Comparison of ENCODE assay signal across 23 cellular contexts in genomic region chrX:149497054-149497453, GRCh38. TPM values are rescaled to one million over a fixed set of nuclear protein-coding genes. Genes with fewer than 3 reads are reported as not detected.
A peak's percentile ranks its signal among the peaks of the same experiment; 100 is the strongest.
DNase-seq lines count a peak whose midpoint lies in the region; ATAC-seq, FAIRE-seq and TF ChIP-seq lines count a peak whose summit lies in the region.
"Had no signal": no experiment of that assay in that cellular context is flagged by ENCODE, and none has a peak within 500 bp of the region (broad histone marks: within the 10 kb centered on the region; RNA-seq: fewer than 3 reads in every experiment).

No MANE protein-coding gene starts in this region.

- no peak overlapping the region for H2BK15ac ChIP-seq in mesenchymal stem cell (ENCODE audit: low read depth, poor library complexity, severe bottlenecking)

- BruUV-seq in HepG2 (replicated peaks; lab: Mats Ljungman, UMichigan) = no TSS peak

- ATAC-seq in right lobe of liver = peak in 3 of 4 donors; percentile 26 to 74 (median 44)
- no peak for ATAC-seq in HepG2
- ATAC-seq in HG03280 (IDR thresholded peaks at IDR 0.05; ENCODE audit: unreplicated experiment) = no peak
- ATAC-seq: HCT116, Panc1, Right ventricle myocardium inferior had no signal

- TF ChIP-seq EP300 in HepG2 (IDR thresholded peaks at IDR 0.05; ENCODE audit: low read depth in 2 of 2, low read length in 2 of 2) (no peak), HepG2 (CRISPR knock-in tag; IDR thresholded peaks at IDR 0.05; ENCODE audit: borderline replicate concordance) (no peak)

- H3K9me3 ChIP-seq in right lobe of liver = no peaks in the 10 kb centered on the region
- H3K9me3 ChIP-seq in HepG2 (ENCODE audit: low read length) = no peaks in the 10 kb centered on the region
- H3K9me3 ChIP-seq in mesenchymal stem cell (ENCODE audit: control insufficient read depth, low read length) = no peaks in the 10 kb centered on the region

- H3K36me3 ChIP-seq in right lobe of liver (peaks cover 0 to 18% (median 0%) of the 10 kb centered on the region in 4 donors), HepG2 (replicated peaks in 1 of 2; ENCODE audit: control insufficient read depth in 1 of 2, insufficient read depth in 2 of 2, low read length in 2 of 2) (peaks cover 0 to 2% of the 10 kb centered on the region in 2 experiments; a peak in 1 of 5 replicates), mesenchymal stem cell (ENCODE audit: control insufficient read depth in 1 of 2, insufficient read depth in 2 of 2, low read depth in 1 of 2, low read length in 2 of 2) (peaks cover 52 to 95% of the 10 kb centered on the region in 2 experiments)

- no peak overlapping the region for H2AFZ ChIP-seq in HepG2 (ENCODE audit: low read length)
- H2AFZ ChIP-seq in mesenchymal stem cell (ENCODE audit: low read depth, low read length) = no peak overlapping the region

- H3K4me2 ChIP-seq in HepG2 (ENCODE audit: low read depth, low read length) = no peak overlapping the region
- no peak overlapping the region for H3K4me2 ChIP-seq in mesenchymal stem cell (ENCODE audit: low read length, poor library complexity, severe bottlenecking)
- H3K4me2 ChIP-seq: KMS-11 had no signal

- POLR2A ChIA-PET in HepG2 (lab: Yijun Ruan, JAX) = no interaction called here

- no peaks in the 10 kb centered on the region for H4K20me1 ChIP-seq in HepG2 (ENCODE audit: insufficient read depth, low read length)

- no peak overlapping the region for H2BK12ac ChIP-seq in mesenchymal stem cell (ENCODE audit: low read length in 2 of 2)

- no peak overlapping the region for H3K18ac ChIP-seq in mesenchymal stem cell (ENCODE audit: low read depth in 1 of 2, low read length in 2 of 2)

- in situ Hi-C loops in HepG2 (cut with HindIII; ENCODE audit: extremely low pct_ligation_motif_present, low pct_unique_long_range_greater_than_20kb) = no loop called here

- FAIRE-seq in HepG2 (lab: Jason Lieb, UNC) (no peak), RCC 7860 (lab: Jason Lieb, UNC) (no peak)
- FAIRE-seq: GM12891 had no signal

- peak overlapping the region; percentile 18 for H2AK5ac ChIP-seq in mesenchymal stem cell (ENCODE audit: low read length, severe bottlenecking)

- 14% methylated on average over 1 of the region's 1 CpG for WGBS in right lobe of liver (ENCODE audit: insufficient coverage, low coverage, low lambda C conversion rate, missing lambda C conversion rate)
- 71% methylated on average over 1 of the region's 1 CpG for WGBS in HepG2 (ENCODE audit: low lambda C conversion rate)
- 92% methylated on average over 1 of the region's 1 CpG for WGBS in mesenchymal stem cell

- H3K79me1 ChIP-seq in mesenchymal stem cell (replicated peaks; ENCODE audit: low read length, poor library complexity, severe bottlenecking) = peaks cover 13% of the 10 kb centered on the region

- H2BK5ac ChIP-seq in mesenchymal stem cell (ENCODE audit: low read depth, low read length, poor library complexity, severe bottlenecking) = no peak overlapping the region

- H3K27ac ChIP-seq in right lobe of liver = peak overlapping the region in 1 of 3 donors; percentile 24
- no peak overlapping the region for H3K27ac ChIP-seq in HepG2 (ENCODE audit: extremely low read length, insufficient read depth, low read length)
- H3K27ac ChIP-seq in mesenchymal stem cell (ENCODE audit: low read length, poor library complexity, severe bottlenecking) = peak overlapping the region; percentile 92
- H3K27ac ChIP-seq: KMS-11 had no signal

- peaks cover 16% of the 10 kb centered on the region for H3K36me3 Mint-ChIP-seq in chondrocyte (ENCODE audit: low read depth)

- TF ChIP-seq POLR2A in right lobe of liver (IDR thresholded peaks at IDR 0.05) (no peak), HepG2 (IDR thresholded peaks at IDR 0.05; ENCODE audit: insufficient read depth in 1 of 2, low read depth in 2 of 2, low read length in 2 of 2) (no peak)

- H3K27ac Mint-ChIP-seq in chondrocyte (ENCODE audit: unreplicated experiment) = peak overlapping the region; percentile 83

- H3K79me2 ChIP-seq in HepG2 (ENCODE audit: insufficient read depth, low read length) = no peaks in the 10 kb centered on the region

- H3K4ac ChIP-seq in mesenchymal stem cell (ENCODE audit: low read depth in 1 of 2, low read length in 2 of 2) = no peak overlapping the region

- H3K27me3 ChIP-seq in right lobe of liver = no peaks in the 10 kb centered on the region
- no peaks in the 10 kb centered on the region for H3K27me3 ChIP-seq in HepG2 (ENCODE audit: control insufficient read depth in 1 of 2, insufficient read depth in 2 of 2, low read length in 2 of 2)
- peaks cover 0 to 5% of the 10 kb centered on the region in 2 experiments for H3K27me3 ChIP-seq in mesenchymal stem cell (ENCODE audit: control insufficient read depth in 1 of 2, insufficient read depth in 1 of 2, low read length in 2 of 2)

- H2BK120ac ChIP-seq in mesenchymal stem cell (ENCODE audit: low read depth, low read length) = no peak overlapping the region

- peaks cover 23% of the 10 kb centered on the region for H3K4me1 Mint-ChIP-seq in chondrocyte (ENCODE audit: low read depth)

- H3K4me3 ChIP-seq in right lobe of liver (no peak overlapping the region), HepG2 (replicated peaks in 1 of 3; ENCODE audit: insufficient read depth in 1 of 3, low read depth in 2 of 3, low read length in 3 of 3) (no peak overlapping the region), mesenchymal stem cell (ENCODE audit: insufficient read depth in 1 of 2, low read depth in 1 of 2, low read length in 2 of 2) (no peak overlapping the region)

- TF ChIP-seq CTCF in right lobe of liver (IDR thresholded peaks at IDR 0.05) (no peak), HepG2 (CRISPR knock-in tag; IDR thresholded peaks at IDR 0.05) (no peak), chondrocyte (IDR thresholded peaks at IDR 0.05) (no peak)

- H3K4me1 ChIP-seq in right lobe of liver (peaks cover 0 to 20% (median 0%) of the 10 kb centered on the region in 4 donors), HepG2 (ENCODE audit: insufficient read depth, low read length) (peaks cover 39% of the 10 kb centered on the region), mesenchymal stem cell (ENCODE audit: control insufficient read depth, insufficient read depth, low read depth, low read length) (peaks cover 27% of the 10 kb centered on the region)

- DNase-seq in right lobe of liver (no peak), HepG2 (ENCODE audit: low spot score) (no peak), chondrocyte (ENCODE audit: low spot score) (no peak), mesenchymal stem cell (no peak), RCC 7860 (ENCODE audit: low spot score) (no peak), NCI-H2107 (lab: John Stamatoyannopoulos, UW) (no peak), foreskin melanocyte (no peak)
- DNase-seq: 8988T; CD4-positive, alpha-beta memory T cell; GOT3; NCI-H1417; NCI-H1930; NCI-H345; NCI-H524 treated with DMSO at 0.1 percent for 48 hours had no signal

- intact Hi-C loops in right lobe of liver (cut with DNase I) (no loop called here), HepG2 (cut with micrococcal nuclease; ENCODE audit: unreplicated experiment) (no loop called here)

- no peak overlapping the region for H3K23ac ChIP-seq in mesenchymal stem cell (ENCODE audit: low read length in 2 of 2)

- CTCF ChIA-PET in HepG2 (lab: Yijun Ruan, JAX; ENCODE audit: low intra/inter-chr PET ratio, low total read pairs) = no interaction called here

- H3K4me3 Mint-ChIP-seq in chondrocyte (ENCODE audit: unreplicated experiment) = no peak overlapping the region

- H4K91ac ChIP-seq in mesenchymal stem cell (ENCODE audit: low read length) = no peak overlapping the region

- TF ChIP-seq RAD21 in HepG2 (CRISPR knock-in tag; IDR thresholded peaks at IDR 0.05) = no peak

- H4K8ac ChIP-seq in mesenchymal stem cell (ENCODE audit: low read length) = no peak overlapping the region

- H3K9ac ChIP-seq in HepG2 (ENCODE audit: insufficient read depth, low read depth, low read length) = no peak overlapping the region
- peak overlapping the region; percentile 52 for H3K9ac ChIP-seq in mesenchymal stem cell (ENCODE audit: low read length)
- H3K9ac ChIP-seq: KMS-11 had no signal

- H3K9me3 Mint-ChIP-seq in chondrocyte (ENCODE audit: low read depth) = peaks cover 3% of the 10 kb centered on the region
- H3K9me3 Mint-ChIP-seq: CD4-positive, alpha-beta memory T cell had no signal

- no peak overlapping the region for H3K14ac ChIP-seq in mesenchymal stem cell (ENCODE audit: low read length in 2 of 2)

- no peaks in the 10 kb centered on the region for H3K27me3 Mint-ChIP-seq in chondrocyte (ENCODE audit: low read depth)
- H3K27me3 Mint-ChIP-seq: CD4-positive, alpha-beta memory T cell had no signal

RNA-seq across cellular contexts. Expression of gene IDS, which starts 8.1 kb away (rescaled TPM):
- total RNA-seq in right lobe of liver (10 to 100 TPM; 12.7 to 27.3 (median 20.0) TPM), HepG2 (2016; rRNA removed; fragmentation: Illumina TruSeq; extraction: Trizol) (2.2 and 3.4 TPM in 2 replicates), chondrocyte (93.5 to 98.5 TPM (median 94.1 TPM) in 3 replicates)
- 5.6 and 5.8 TPM in 2 replicates for total RNA-seq in HepG2 (2016; cell fraction: cytosol; rRNA removed; fragmentation: Illumina TruSeq; extraction: Trizol; ENCODE audit: low read depth)
- 2.3 and 2.7 TPM in 2 replicates for total RNA-seq in HepG2 (2016; cell fraction: insoluble cytoplasmic fraction; rRNA removed; fragmentation: Illumina TruSeq; extraction: Trizol)
- 9.5 and 10.0 TPM in 2 replicates for total RNA-seq in HepG2 (2016; cell fraction: membrane; rRNA removed; fragmentation: Illumina TruSeq; extraction: Trizol)
- total RNA-seq in HepG2 (2016; cell fraction: nucleus; rRNA removed; fragmentation: Illumina TruSeq; extraction: Trizol) = 2.6 TPM in 2 replicates
- 11.9 and 13.6 TPM in 2 replicates for polyA plus RNA-seq in HepG2 (2011; rRNA removed)
- 8.0 and 12.1 TPM in 2 replicates for polyA plus RNA-seq in HepG2 (2011; cell fraction: cytosol; rRNA removed)
- 8.6 and 12.4 TPM in 2 replicates for polyA plus RNA-seq in HepG2 (2011; cell fraction: nucleus; rRNA removed)
- 6.3 and 8.7 TPM in 2 replicates for polyA plus RNA-seq in HepG2 (2012)
- polyA plus RNA-seq in HepG2 (2016; cell fraction: cytosol; fragmentation: Illumina TruSeq; extraction: Trizol; ENCODE audit: low read depth) = 9.2 and 10.7 TPM in 2 replicates
- 3.4 and 3.8 TPM in 2 replicates for polyA plus RNA-seq in HepG2 (2016; cell fraction: insoluble cytoplasmic fraction; fragmentation: Illumina TruSeq; extraction: Trizol; ENCODE audit: low read depth)
- polyA plus RNA-seq in HepG2 (2016; cell fraction: membrane; fragmentation: Illumina TruSeq; extraction: Trizol; ENCODE audit: low read depth) = 11.7 and 11.9 TPM in 2 replicates
- 2.3 and 2.6 TPM in 2 replicates for polyA plus RNA-seq in HepG2 (2016; cell fraction: nucleus; fragmentation: Illumina TruSeq; extraction: Trizol; ENCODE audit: insufficient read depth, low read depth)
- polyA minus RNA-seq in HepG2 (2011; rRNA and poly(A)+ RNA removed; ENCODE audit: low replicate concordance) = 14.2 and 23.0 TPM in 2 replicates
- polyA minus RNA-seq in HepG2 (2011; cell fraction: cytosol; rRNA and poly(A)+ RNA removed) = 6.9 and 10.3 TPM in 2 replicates
- 6.2 and 9.2 TPM in 2 replicates for polyA minus RNA-seq in HepG2 (2011; cell fraction: nucleus; rRNA and poly(A)+ RNA removed)
- polyA plus RNA-seq in mesenchymal stem cell (2013, experiment 1 of 2) = 65.0 TPM
- 67.1 TPM for polyA plus RNA-seq in mesenchymal stem cell (2013, experiment 2 of 2)

RNA-seq across cellular contexts. Expression of gene EOLA1, which starts 43.8 kb away (rescaled TPM):
- total RNA-seq in right lobe of liver = 10 to 100 TPM in 4 of 6 experiments, 1 to 10 TPM in 2; 5.2 to 13.3 (median 11.7) TPM
- 8.9 and 9.6 TPM in 2 replicates for total RNA-seq in HepG2 (2016; rRNA removed; fragmentation: Illumina TruSeq; extraction: Trizol)
- 3.6 and 5.2 TPM in 2 replicates for total RNA-seq in HepG2 (2016; cell fraction: cytosol; rRNA removed; fragmentation: Illumina TruSeq; extraction: Trizol; ENCODE audit: low read depth)
- total RNA-seq in HepG2 (2016; cell fraction: insoluble cytoplasmic fraction; rRNA removed; fragmentation: Illumina TruSeq; extraction: Trizol) = 8.9 and 10.7 TPM in 2 replicates
- 5.9 and 7.1 TPM in 2 replicates for total RNA-seq in HepG2 (2016; cell fraction: membrane; rRNA removed; fragmentation: Illumina TruSeq; extraction: Trizol)
- total RNA-seq in HepG2 (2016; cell fraction: nucleus; rRNA removed; fragmentation: Illumina TruSeq; extraction: Trizol) = 4.8 and 7.2 TPM in 2 replicates
- 6.5 and 7.8 TPM in 2 replicates for polyA plus RNA-seq in HepG2 (2011; rRNA removed)
- polyA plus RNA-seq in HepG2 (2011; cell fraction: cytosol; rRNA removed) = 6.9 and 7.2 TPM in 2 replicates
- polyA plus RNA-seq in HepG2 (2011; cell fraction: nucleus; rRNA removed) = 8.6 and 9.2 TPM in 2 replicates
- polyA plus RNA-seq in HepG2 (2012) = 7.2 and 9.2 TPM in 2 replicates
- 3.2 and 3.3 TPM in 2 replicates for polyA plus RNA-seq in HepG2 (2016; cell fraction: cytosol; fragmentation: Illumina TruSeq; extraction: Trizol; ENCODE audit: low read depth)
- 10.4 and 11.2 TPM in 2 replicates for polyA plus RNA-seq in HepG2 (2016; cell fraction: insoluble cytoplasmic fraction; fragmentation: Illumina TruSeq; extraction: Trizol; ENCODE audit: low read depth)
- polyA plus RNA-seq in HepG2 (2016; cell fraction: membrane; fragmentation: Illumina TruSeq; extraction: Trizol; ENCODE audit: low read depth) = 4.5 and 5.7 TPM in 2 replicates
- 9.0 and 9.1 TPM in 2 replicates for polyA plus RNA-seq in HepG2 (2016; cell fraction: nucleus; fragmentation: Illumina TruSeq; extraction: Trizol; ENCODE audit: insufficient read depth, low read depth)
- polyA minus RNA-seq in HepG2 (2011; rRNA and poly(A)+ RNA removed; ENCODE audit: low replicate concordance) = 8.5 and 13.4 TPM in 2 replicates
- polyA minus RNA-seq in HepG2 (2011; cell fraction: cytosol; rRNA and poly(A)+ RNA removed) = 3.7 and 4.0 TPM in 2 replicates
- polyA minus RNA-seq in HepG2 (2011; cell fraction: nucleus; rRNA and poly(A)+ RNA removed) = 6.4 and 8.7 TPM in 2 replicates
- 14.7 to 18.9 TPM (median 17.8 TPM) in 3 replicates for total RNA-seq in chondrocyte
- polyA plus RNA-seq in mesenchymal stem cell (2013, experiment 1 of 2) = 9.4 TPM
- polyA plus RNA-seq in mesenchymal stem cell (2013, experiment 2 of 2) = 8.4 TPM

RNA-seq across cellular contexts. Expression of gene HSFX3, which starts 52.7 kb away (rescaled TPM):
- total RNA-seq in right lobe of liver (not detected), HepG2 (2016; rRNA removed; fragmentation: Illumina TruSeq; extraction: Trizol) (not detected in 2 replicates), chondrocyte (not detected in 3 replicates)
- not detected in 2 replicates for total RNA-seq in HepG2 (2016; cell fraction: cytosol; rRNA removed; fragmentation: Illumina TruSeq; extraction: Trizol; ENCODE audit: low read depth)
- not detected in 2 replicates for total RNA-seq in HepG2 (2016; cell fraction: insoluble cytoplasmic fraction; rRNA removed; fragmentation: Illumina TruSeq; extraction: Trizol)
- not detected in 2 replicates for total RNA-seq in HepG2 (2016; cell fraction: membrane; rRNA removed; fragmentation: Illumina TruSeq; extraction: Trizol)
- not detected in 2 replicates for total RNA-seq in HepG2 (2016; cell fraction: nucleus; rRNA removed; fragmentation: Illumina TruSeq; extraction: Trizol)
- polyA plus RNA-seq in HepG2 (2011; rRNA removed) = not detected in 2 replicates
- not detected in 2 replicates for polyA plus RNA-seq in HepG2 (2011; cell fraction: cytosol; rRNA removed)
- not detected in 2 replicates for polyA plus RNA-seq in HepG2 (2011; cell fraction: nucleus; rRNA removed)
- polyA plus RNA-seq in HepG2 (2012) = not detected in 2 replicates
- polyA plus RNA-seq in HepG2 (2016; cell fraction: cytosol; fragmentation: Illumina TruSeq; extraction: Trizol; ENCODE audit: low read depth) = not detected in 2 replicates
- polyA plus RNA-seq in HepG2 (2016; cell fraction: insoluble cytoplasmic fraction; fragmentation: Illumina TruSeq; extraction: Trizol; ENCODE audit: low read depth) = not detected in 2 replicates
- polyA plus RNA-seq in HepG2 (2016; cell fraction: membrane; fragmentation: Illumina TruSeq; extraction: Trizol; ENCODE audit: low read depth) = not detected in 2 replicates
- polyA plus RNA-seq in HepG2 (2016; cell fraction: nucleus; fragmentation: Illumina TruSeq; extraction: Trizol; ENCODE audit: insufficient read depth, low read depth) = not detected in 2 replicates
- not detected in 2 replicates for polyA minus RNA-seq in HepG2 (2011; rRNA and poly(A)+ RNA removed; ENCODE audit: low replicate concordance)
- not detected in 2 replicates for polyA minus RNA-seq in HepG2 (2011; cell fraction: cytosol; rRNA and poly(A)+ RNA removed)
- polyA minus RNA-seq in HepG2 (2011; cell fraction: nucleus; rRNA and poly(A)+ RNA removed) = not detected in 2 replicates
- not detected for polyA plus RNA-seq in mesenchymal stem cell (2013, experiment 1 of 2)
- polyA plus RNA-seq in mesenchymal stem cell (2013, experiment 2 of 2) = not detected
- total RNA-seq: CD4-positive, alpha-beta memory T cell; M059J; Right ventricle myocardium inferior; SK-MEL-5 had no signal
- polyA plus RNA-seq: BJ; CD4-positive, alpha-beta memory T cell had no signal

Comparison
In these comparisons a context has a peak if more than half of its experiments do, and no peak if none do; other contexts are left out.
1. ATAC-seq: peak in right lobe of liver (3 of 4); none in HepG2 (single experiment) and HG03280 (single experiment).